In genomic region chr1:1788646-1789431, GRCh38 we compare ENCODE assay signal across 8 cellular contexts. TPM values are rescaled to one million over a fixed set of nuclear protein-coding genes. Genes with fewer than 3 reads are reported as not detected.
DNase-seq lines count a peak whose midpoint lies in the region; ATAC-seq and TF ChIP-seq lines count a peak whose summit lies in the region.

No MANE protein-coding gene starts in this region.

- H3K27me3 Mint-ChIP-seq in glutamatergic neuron (ENCODE audit: unreplicated experiment) = peaks cover 19% of the 10 kb centered on the region

- peak; percentile 62 for TF ChIP-seq CTCF in 22Rv1 (IDR thresholded peaks at IDR 0.05)
- peak; percentile 24 for TF ChIP-seq CTCF in glutamatergic neuron (IDR thresholded peaks at IDR 0.05; ENCODE audit: partially characterized antibody, unreplicated experiment)

- no peak overlapping the region for H3K27ac ChIP-seq in 22Rv1

- H3K4me1 Mint-ChIP-seq in glutamatergic neuron (ENCODE audit: low read depth, unreplicated experiment) = peaks cover 33% of the 10 kb centered on the region

- H3K4me3 Mint-ChIP-seq in glutamatergic neuron (ENCODE audit: unreplicated experiment) = peak overlapping the region; percentile 72

- in situ Hi-C loops in SK-MEL-5 (cut with HindIII; ENCODE audit: low pct_unique_long_range_greater_than_20kb, low sequenced_read_pairs) = no loop called here

- DNase-seq in ELR (ENCODE audit: low read depth) (peak; percentile 42), SK-MEL-5 (ENCODE audit: low read depth, low spot score) (peak; percentile 67), glutamatergic neuron (peak; percentile 72), DMS114 treated with DMSO at 0.1 percent for 48 hours (lab: John Stamatoyannopoulos, UW; ENCODE audit: unreplicated experiment) (no peak), T1000 (lab: John Stamatoyannopoulos, UW) (no peak)

- ATAC-seq in HG02759 (IDR thresholded peaks at IDR 0.05; ENCODE audit: unreplicated experiment) = no peak
- no peak for ATAC-seq in GM21381 (IDR thresholded peaks at IDR 0.05; ENCODE audit: unreplicated experiment)

- H3K9me3 Mint-ChIP-seq in glutamatergic neuron (ENCODE audit: unreplicated experiment) = peaks cover 30% of the 10 kb centered on the region

- no peaks in the 10 kb centered on the region for H3K36me3 Mint-ChIP-seq in glutamatergic neuron (ENCODE audit: unreplicated experiment)

- peak overlapping the region; percentile 96 for H3K27ac Mint-ChIP-seq in glutamatergic neuron (ENCODE audit: unreplicated experiment)

RNA-seq across cellular contexts. Expression of gene NADK, which starts 10.6 kb away (rescaled TPM):
- total RNA-seq in SK-MEL-5 (2014; rRNA removed; shearing (Covaris generic)) = 32.8 and 33.4 TPM in 2 replicates
- 59.0 and 72.3 TPM in 2 replicates for polyA plus RNA-seq in SK-MEL-5 (2015; cell fraction: cytosol; rRNA removed)
- 133 and 181 TPM in 2 replicates for polyA plus RNA-seq in SK-MEL-5 (2015; cell fraction: nucleus; rRNA removed)
- total RNA-seq in glutamatergic neuron (ENCODE audit: unreplicated experiment) = 66.0 TPM

Comparison
In these comparisons a context has a peak if more than half of its experiments do, and no peak if none do; other contexts are left out.
1. DNase-seq: peak in ELR (single experiment), SK-MEL-5 (single experiment) and glutamatergic neuron (single experiment); none in DMS114 treated with DMSO at 0.1 percent for 48 hours (single experiment) and T1000 (single experiment).